ENCODE assay signal across 26 cellular contexts in genomic region chrX:131621650-131622049, GRCh38.
"Had no signal": no experiment of that assay in that cellular context is flagged by ENCODE, and none has a peak within 500 bp of the region (broad histone marks: within the 10 kb centered on the region; RNA-seq: fewer than 3 reads in every experiment).

No MANE protein-coding gene starts in this region.

- H3K4me1 ChIP-seq: body of pancreas, left ventricle myocardium inferior, prostate gland, right atrium auricular region, thyroid gland had no signal

- H3K27me3 Mint-ChIP-seq: activated B cell treated with CpG ODN at 0.5 μM for 24 hours had no signal

- H3K4me3 ChIP-seq: body of pancreas, cardiac muscle cell, left ventricle myocardium inferior, ovary, prostate gland, right atrium auricular region, thyroid gland had no signal

- H3K9me3 Mint-ChIP-seq: activated B cell treated with CpG ODN at 0.5 μM for 24 hours; activated naive CD8-positive, alpha-beta T cell treated with anti-CD3 and anti-CD28 coated beads, Interleukin-2, amount 10 ng/mL, durations not matched to agents 7 days and 5 days; immature natural killer cell; natural killer cell; T-helper 1 cell treated with Interleukin-12 subunit alpha and Interleukin-12 subunit beta and Interleukin-4 antibody, amounts not matched to agents 30 μg/mL and 1 μg/mL, for 36 hours had no signal

- ATAC-seq: body of pancreas; natural killer cell; stimulated activated naive CD8-positive, alpha-beta T cell treated with anti-CD3 and anti-CD28 coated beads, Interleukin-15, Interleukin-2, amounts not matched to agents 100 U/mL and 50 U/mL, for 24 hours had no signal

- H3K4me1 Mint-ChIP-seq: activated B cell treated with CpG ODN at 0.5 μM for 24 hours; activated naive CD8-positive, alpha-beta T cell treated with anti-CD3 and anti-CD28 coated beads, Interleukin-2, amount 10 ng/mL, durations not matched to agents 7 days and 5 days; immature natural killer cell; natural killer cell had no signal

- H3K4me3 Mint-ChIP-seq: activated B cell treated with CpG ODN at 0.5 μM for 24 hours; activated naive CD8-positive, alpha-beta T cell treated with anti-CD3 and anti-CD28 coated beads, Interleukin-2, amount 10 ng/mL, durations not matched to agents 7 days and 5 days; immature natural killer cell; mesothelial cell of epicardium; natural killer cell; T-helper 1 cell treated with Interleukin-12 subunit alpha and Interleukin-12 subunit beta and Interleukin-4 antibody, amounts not matched to agents 30 μg/mL and 1 μg/mL, for 36 hours had no signal

- H3K36me3 Mint-ChIP-seq: activated naive CD8-positive, alpha-beta T cell treated with anti-CD3 and anti-CD28 coated beads, Interleukin-2, amount 10 ng/mL, durations not matched to agents 7 days and 5 days; immature natural killer cell; mesothelial cell of epicardium; natural killer cell had no signal

- H3K27ac ChIP-seq: body of pancreas, cardiac muscle cell, epithelial cell of prostate, left ventricle myocardium inferior, ovary, prostate gland, right atrium auricular region, thyroid gland had no signal

- H3K9me3 ChIP-seq: body of pancreas, left ventricle myocardium inferior, ovary, prostate gland, right atrium auricular region, thyroid gland had no signal

- H3K36me3 ChIP-seq: cardiac muscle cell, left ventricle myocardium inferior, ovary, prostate gland, right atrium auricular region, thyroid gland had no signal

- H3K27me3 ChIP-seq: body of pancreas, cardiac muscle cell, ovary, right atrium auricular region, thyroid gland had no signal

- DNase-seq: activated B cell treated with CpG ODN at 0.5 μM for 24 hours; activated CD4-positive, alpha-beta T cell treated with anti-CD3 and anti-CD28 coated beads for 4 hours; activated CD4-positive, alpha-beta T cell treated with anti-CD3 and anti-CD28 coated beads, Interleukin-2, amount 50 U/mL, for 48 hours; activated CD8-positive, alpha-beta memory T cell treated with anti-CD3 and anti-CD28 coated beads, Interleukin-2, amount 50 U/mL, for 48 hours; activated naive CD4-positive, alpha-beta T cell treated with Interleukin-2 at 50 U/mL for 16 hours; activated naive CD8-positive, alpha-beta T cell treated with anti-CD3 and anti-CD28 coated beads, Interleukin-2, amount 10 ng/mL, durations not matched to agents 7 days and 5 days; activated T-cell treated with anti-CD3 and anti-CD28 coated beads, Interleukin-2, amount 50 U/mL, for 48 hours; amniotic stem cell; body of pancreas; foreskin melanocyte; immature natural killer cell; left ventricle myocardium inferior; natural killer cell; ovary; stimulated activated CD4-positive, alpha-beta T cell treated with anti-CD3 and anti-CD28 coated beads, Interleukin-12 subunit alpha, Interleukin-12 subunit beta, amount 100 ng/mL, for 4 hours; stimulated activated CD4-positive, alpha-beta T cell treated with anti-CD3 and anti-CD28 coated beads, Interleukin-4, amount 100 ng/mL, for 4 hours; stimulated activated naive CD8-positive, alpha-beta T cell treated with anti-CD3 and anti-CD28 coated beads, Interleukin-15, Interleukin-2, amounts not matched to agents 100 U/mL and 50 U/mL, for 24 hours; substantia nigra; T1000; thyroid gland had no signal

- H3K27ac Mint-ChIP-seq: activated B cell treated with CpG ODN at 0.5 μM for 24 hours; activated naive CD8-positive, alpha-beta T cell treated with anti-CD3 and anti-CD28 coated beads, Interleukin-2, amount 10 ng/mL, durations not matched to agents 7 days and 5 days; immature natural killer cell; mesothelial cell of epicardium; natural killer cell; T-helper 1 cell treated with Interleukin-12 subunit alpha and Interleukin-12 subunit beta and Interleukin-4 antibody, amounts not matched to agents 30 μg/mL and 1 μg/mL, for 36 hours had no signal
